Comparison of ENCODE assay signal across 1 cellular context in genomic region chr2:237435844-237436590, GRCh38.
TF ChIP-seq lines count a peak whose summit lies in the region.

No MANE protein-coding gene starts in this region.

TF ChIP-seq in H1, 55 proteins besides CTCF, POLR2A, EP300 and RAD21:
- no peak for TF ChIP-seq POU5F1 (IDR thresholded peaks at IDR 0.05; ENCODE audit: low read depth, low read length)
- no peak for TF ChIP-seq YY1 (IDR thresholded peaks at IDR 0.05; ENCODE audit: low read depth, low read length)
- TF ChIP-seq SAP30 (IDR thresholded peaks at IDR 0.05; ENCODE audit: insufficient read depth, insufficient replicate concordance, low read length), result no peak
- no peak for TF ChIP-seq CHD7 (IDR thresholded peaks at IDR 0.05; ENCODE audit: insufficient replicate concordance, low read length)
- TF ChIP-seq HDAC2 (IDR thresholded peaks at IDR 0.05; ENCODE audit: borderline replicate concordance in 1 of 2, low read depth in 2 of 2, low read length in 2 of 2), result no peak
- TF ChIP-seq MAX (IDR thresholded peaks at IDR 0.05), result no peak
- no peak for TF ChIP-seq SIX5 (IDR thresholded peaks at IDR 0.05; ENCODE audit: low read depth, low read length)
- no peak for TF ChIP-seq EZH2 (IDR thresholded peaks at IDR 0.05; ENCODE audit: low read depth, low read length, severe bottlenecking)
- TF ChIP-seq ZNF274 (IDR thresholded peaks at IDR 0.05; ENCODE audit: borderline replicate concordance, extremely low read depth, low read length), result no peak
- no peak for TF ChIP-seq SRF (IDR thresholded peaks at IDR 0.05; ENCODE audit: low read depth, low read length)
- no peak for TF ChIP-seq SP2 (IDR thresholded peaks at IDR 0.05; ENCODE audit: low read length)
- no peak for TF ChIP-seq SUZ12 (IDR thresholded peaks at IDR 0.05; ENCODE audit: low read length)
- TF ChIP-seq POLR2AphosphoS5 (IDR thresholded peaks at IDR 0.05; ENCODE audit: low read depth, low read length), result no peak
- no peak for TF ChIP-seq GABPA (IDR thresholded peaks at IDR 0.05; ENCODE audit: borderline replicate concordance, insufficient read depth, low read length)
- TF ChIP-seq RNF2 (IDR thresholded peaks at IDR 0.05; ENCODE audit: borderline replicate concordance, low read depth, low read length, missing control alignments, poor library complexity, severe bottlenecking), result no peak
